ENCODE assay signal across 1 cellular context in the genomic region with DNA sequence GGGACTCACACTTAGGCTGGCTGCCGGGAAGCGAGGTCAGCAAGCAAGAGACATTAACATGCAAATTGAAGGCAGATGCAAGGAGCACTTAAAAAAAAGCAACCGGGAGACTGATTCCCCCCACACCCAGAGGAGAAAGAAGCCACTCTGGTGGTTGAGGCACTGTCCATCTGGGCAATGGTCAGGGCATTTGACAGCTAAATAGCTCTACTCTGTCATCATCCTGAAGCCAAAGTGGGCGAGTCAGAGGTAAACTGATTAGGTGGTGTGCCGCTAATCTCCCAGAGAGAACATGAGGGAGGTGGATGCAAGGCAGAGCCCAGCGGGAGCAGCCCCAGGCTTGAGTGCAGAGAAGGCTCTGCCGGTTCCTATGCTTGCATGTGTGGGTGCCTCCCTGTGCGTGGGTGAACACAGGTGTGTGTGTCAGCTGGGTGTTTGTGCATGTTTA.
TF ChIP-seq lines count a peak whose summit lies in the region.

No MANE protein-coding gene starts in this region.

TF ChIP-seq in H1, 55 proteins besides CTCF, POLR2A, EP300 and RAD21 (continued from another document):
- no peak for TF ChIP-seq CREB1 (IDR thresholded peaks at IDR 0.05)
- no peak for TF ChIP-seq HDAC6 (IDR thresholded peaks at IDR 0.05; ENCODE audit: low read depth, low read length)
- TF ChIP-seq FOSL1 (IDR thresholded peaks at IDR 0.05; ENCODE audit: insufficient read depth, low read depth, low read length): no peak
- TF ChIP-seq GTF2F1 (IDR thresholded peaks at IDR 0.05; ENCODE audit: borderline replicate concordance, low read depth, low read length): no peak
- TF ChIP-seq POU5F1 (IDR thresholded peaks at IDR 0.05; ENCODE audit: low read depth, low read length): no peak
- TF ChIP-seq, protein P1, sequence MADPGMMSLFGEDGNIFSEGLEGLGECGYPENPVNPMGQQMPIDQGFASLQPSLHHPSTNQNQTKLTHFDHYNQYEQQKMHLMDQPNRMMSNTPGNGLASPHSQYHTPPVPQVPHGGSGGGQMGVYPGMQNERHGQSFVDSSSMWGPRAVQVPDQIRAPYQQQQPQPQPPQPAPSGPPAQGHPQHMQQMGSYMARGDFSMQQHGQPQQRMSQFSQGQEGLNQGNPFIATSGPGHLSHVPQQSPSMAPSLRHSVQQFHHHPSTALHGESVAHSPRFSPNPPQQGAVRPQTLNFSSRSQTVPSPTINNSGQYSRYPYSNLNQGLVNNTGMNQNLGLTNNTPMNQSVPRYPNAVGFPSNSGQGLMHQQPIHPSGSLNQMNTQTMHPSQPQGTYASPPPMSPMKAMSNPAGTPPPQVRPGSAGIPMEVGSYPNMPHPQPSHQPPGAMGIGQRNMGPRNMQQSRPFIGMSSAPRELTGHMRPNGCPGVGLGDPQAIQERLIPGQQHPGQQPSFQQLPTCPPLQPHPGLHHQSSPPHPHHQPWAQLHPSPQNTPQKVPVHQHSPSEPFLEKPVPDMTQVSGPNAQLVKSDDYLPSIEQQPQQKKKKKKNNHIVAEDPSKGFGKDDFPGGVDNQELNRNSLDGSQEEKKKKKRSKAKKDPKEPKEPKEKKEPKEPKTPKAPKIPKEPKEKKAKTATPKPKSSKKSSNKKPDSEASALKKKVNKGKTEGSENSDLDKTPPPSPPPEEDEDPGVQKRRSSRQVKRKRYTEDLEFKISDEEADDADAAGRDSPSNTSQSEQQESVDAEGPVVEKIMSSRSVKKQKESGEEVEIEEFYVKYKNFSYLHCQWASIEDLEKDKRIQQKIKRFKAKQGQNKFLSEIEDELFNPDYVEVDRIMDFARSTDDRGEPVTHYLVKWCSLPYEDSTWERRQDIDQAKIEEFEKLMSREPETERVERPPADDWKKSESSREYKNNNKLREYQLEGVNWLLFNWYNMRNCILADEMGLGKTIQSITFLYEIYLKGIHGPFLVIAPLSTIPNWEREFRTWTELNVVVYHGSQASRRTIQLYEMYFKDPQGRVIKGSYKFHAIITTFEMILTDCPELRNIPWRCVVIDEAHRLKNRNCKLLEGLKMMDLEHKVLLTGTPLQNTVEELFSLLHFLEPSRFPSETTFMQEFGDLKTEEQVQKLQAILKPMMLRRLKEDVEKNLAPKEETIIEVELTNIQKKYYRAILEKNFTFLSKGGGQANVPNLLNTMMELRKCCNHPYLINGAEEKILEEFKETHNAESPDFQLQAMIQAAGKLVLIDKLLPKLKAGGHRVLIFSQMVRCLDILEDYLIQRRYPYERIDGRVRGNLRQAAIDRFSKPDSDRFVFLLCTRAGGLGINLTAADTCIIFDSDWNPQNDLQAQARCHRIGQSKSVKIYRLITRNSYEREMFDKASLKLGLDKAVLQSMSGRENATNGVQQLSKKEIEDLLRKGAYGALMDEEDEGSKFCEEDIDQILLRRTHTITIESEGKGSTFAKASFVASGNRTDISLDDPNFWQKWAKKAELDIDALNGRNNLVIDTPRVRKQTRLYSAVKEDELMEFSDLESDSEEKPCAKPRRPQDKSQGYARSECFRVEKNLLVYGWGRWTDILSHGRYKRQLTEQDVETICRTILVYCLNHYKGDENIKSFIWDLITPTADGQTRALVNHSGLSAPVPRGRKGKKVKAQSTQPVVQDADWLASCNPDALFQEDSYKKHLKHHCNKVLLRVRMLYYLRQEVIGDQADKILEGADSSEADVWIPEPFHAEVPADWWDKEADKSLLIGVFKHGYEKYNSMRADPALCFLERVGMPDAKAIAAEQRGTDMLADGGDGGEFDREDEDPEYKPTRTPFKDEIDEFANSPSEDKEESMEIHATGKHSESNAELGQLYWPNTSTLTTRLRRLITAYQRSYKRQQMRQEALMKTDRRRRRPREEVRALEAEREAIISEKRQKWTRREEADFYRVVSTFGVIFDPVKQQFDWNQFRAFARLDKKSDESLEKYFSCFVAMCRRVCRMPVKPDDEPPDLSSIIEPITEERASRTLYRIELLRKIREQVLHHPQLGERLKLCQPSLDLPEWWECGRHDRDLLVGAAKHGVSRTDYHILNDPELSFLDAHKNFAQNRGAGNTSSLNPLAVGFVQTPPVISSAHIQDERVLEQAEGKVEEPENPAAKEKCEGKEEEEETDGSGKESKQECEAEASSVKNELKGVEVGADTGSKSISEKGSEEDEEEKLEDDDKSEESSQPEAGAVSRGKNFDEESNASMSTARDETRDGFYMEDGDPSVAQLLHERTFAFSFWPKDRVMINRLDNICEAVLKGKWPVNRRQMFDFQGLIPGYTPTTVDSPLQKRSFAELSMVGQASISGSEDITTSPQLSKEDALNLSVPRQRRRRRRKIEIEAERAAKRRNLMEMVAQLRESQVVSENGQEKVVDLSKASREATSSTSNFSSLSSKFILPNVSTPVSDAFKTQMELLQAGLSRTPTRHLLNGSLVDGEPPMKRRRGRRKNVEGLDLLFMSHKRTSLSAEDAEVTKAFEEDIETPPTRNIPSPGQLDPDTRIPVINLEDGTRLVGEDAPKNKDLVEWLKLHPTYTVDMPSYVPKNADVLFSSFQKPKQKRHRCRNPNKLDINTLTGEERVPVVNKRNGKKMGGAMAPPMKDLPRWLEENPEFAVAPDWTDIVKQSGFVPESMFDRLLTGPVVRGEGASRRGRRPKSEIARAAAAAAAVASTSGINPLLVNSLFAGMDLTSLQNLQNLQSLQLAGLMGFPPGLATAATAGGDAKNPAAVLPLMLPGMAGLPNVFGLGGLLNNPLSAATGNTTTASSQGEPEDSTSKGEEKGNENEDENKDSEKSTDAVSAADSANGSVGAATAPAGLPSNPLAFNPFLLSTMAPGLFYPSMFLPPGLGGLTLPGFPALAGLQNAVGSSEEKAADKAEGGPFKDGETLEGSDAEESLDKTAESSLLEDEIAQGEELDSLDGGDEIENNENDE (IDR thresholded peaks at IDR 0.05; ENCODE audit: insufficient replicate concordance, low read length): no peak
- TF ChIP-seq POLR2AphosphoS5 (IDR thresholded peaks at IDR 0.05; ENCODE audit: low read depth, low read length): no peak
- no peak for TF ChIP-seq JUN (IDR thresholded peaks at IDR 0.05; ENCODE audit: low read depth, low read length)
- no peak for TF ChIP-seq CHD1 (IDR thresholded peaks at IDR 0.05; ENCODE audit: low read depth, low read length)
- TF ChIP-seq TEAD4 (IDR thresholded peaks at IDR 0.05; ENCODE audit: low read depth, low read length): no peak
- TF ChIP-seq SP2 (IDR thresholded peaks at IDR 0.05; ENCODE audit: low read length): no peak
- no peak for TF ChIP-seq YY1 (IDR thresholded peaks at IDR 0.05; ENCODE audit: low read depth, low read length)
- no peak for TF ChIP-seq EGR1 (IDR thresholded peaks at IDR 0.05; ENCODE audit: borderline replicate concordance, low read depth, low read length)
- TF ChIP-seq MAX (IDR thresholded peaks at IDR 0.05): no peak
- TF ChIP-seq SUZ12 (IDR thresholded peaks at IDR 0.05; ENCODE audit: low read length): no peak
- no peak for TF ChIP-seq NRF1 (IDR thresholded peaks at IDR 0.05; ENCODE audit: low read depth, low read length)
- no peak for TF ChIP-seq KDM4A (IDR thresholded peaks at IDR 0.05; ENCODE audit: low read depth, low read length, severe bottlenecking)
- TF ChIP-seq TAF7 (optimal IDR thresholded peaks at IDR 0.05; ENCODE audit: borderline replicate concordance, low read depth, low read length): no peak
- TF ChIP-seq TAF1 (IDR thresholded peaks at IDR 0.05; ENCODE audit: low read depth, low read length): no peak
